In the genomic region with DNA sequence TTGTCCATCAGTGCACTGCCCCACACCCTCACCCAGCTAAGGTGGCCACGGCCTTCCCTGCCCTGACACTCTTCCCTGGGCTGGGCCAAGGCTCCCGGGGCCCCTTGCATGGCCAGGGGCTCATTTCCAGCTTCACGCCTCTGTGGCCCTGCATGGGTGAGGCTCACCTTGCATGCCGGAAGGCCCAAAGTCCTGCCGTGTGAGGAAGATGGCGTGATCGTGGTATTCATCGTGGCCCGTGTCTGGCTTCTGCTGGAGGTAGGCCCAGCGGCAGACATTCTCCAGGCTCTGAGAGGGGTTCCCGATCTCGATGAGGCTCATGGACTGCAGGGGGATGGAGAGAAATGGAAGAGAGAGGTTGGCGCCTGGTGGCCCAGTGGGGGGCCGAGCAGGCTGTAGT, we compare ENCODE assay signal across 19 cellular contexts.
DNase-seq lines count a peak whose midpoint lies in the region; ATAC-seq and TF ChIP-seq lines count a peak whose summit lies in the region.
"Had no signal": no experiment of that assay in that cellular context is flagged by ENCODE, and none has a peak within 500 bp of the region (broad histone marks: within the 10 kb centered on the region; RNA-seq: fewer than 3 reads in every experiment).

No MANE protein-coding gene starts in this region.

- H3K9me3 Mint-ChIP-seq in activated naive CD8-positive, alpha-beta T cell treated with anti-CD3 and anti-CD28 coated beads, Interleukin-2, amount 10 ng/mL, durations not matched to agents 7 days and 5 days, result peaks cover 13% of the 10 kb centered on the region
- H3K9me3 Mint-ChIP-seq in activated naive CD8-positive, alpha-beta T cell treated with anti-CD3 and anti-CD28 coated beads, Interleukin-2, amount 50 U/mL, for 24 hours, result peaks cover 4% of the 10 kb centered on the region

- H3K9me3 ChIP-seq in T-helper 17 cell (ENCODE audit: control insufficient read depth, low read length, poor library complexity, severe bottlenecking) (no peaks in the 10 kb centered on the region), mesenchymal stem cell (ENCODE audit: control insufficient read depth, low read length) (peaks cover 10% of the 10 kb centered on the region), suprapubic skin (no peaks in the 10 kb centered on the region)
- H3K9me3 ChIP-seq: HAP-1 had no signal

- H3K23ac ChIP-seq in mesenchymal stem cell (ENCODE audit: low read length in 2 of 2), result no peak overlapping the region

- H3K27ac ChIP-seq in mesenchymal stem cell (ENCODE audit: low read length, poor library complexity, severe bottlenecking) (no peak overlapping the region), suprapubic skin (no peak overlapping the region)

- H3K4me3 ChIP-seq in mesenchymal stem cell (ENCODE audit: insufficient read depth in 1 of 2, low read depth in 1 of 2, low read length in 2 of 2) (no peak overlapping the region), suprapubic skin (no peak overlapping the region)
- H3K4me3 ChIP-seq: HAP-1 had no signal

- no peak overlapping the region for H3K4me3 Mint-ChIP-seq in activated naive CD8-positive, alpha-beta T cell treated with anti-CD3 and anti-CD28 coated beads, Interleukin-2, amount 10 ng/mL, durations not matched to agents 7 days and 5 days
- H3K4me3 Mint-ChIP-seq in activated naive CD8-positive, alpha-beta T cell treated with anti-CD3 and anti-CD28 coated beads, Interleukin-2, amount 50 U/mL, for 24 hours, result no peak overlapping the region
- H3K4me3 Mint-ChIP-seq in T-helper 17 cell, result peak overlapping the region; percentile 53
- H3K4me3 Mint-ChIP-seq: CD4-positive, alpha-beta memory T cell had no signal

- no peak overlapping the region for H3K14ac ChIP-seq in mesenchymal stem cell (ENCODE audit: low read length in 2 of 2)

- peak; percentile 3 for DNase-seq in activated naive CD8-positive, alpha-beta T cell treated with anti-CD3 and anti-CD28 coated beads, Interleukin-2, amount 10 ng/mL, durations not matched to agents 7 days and 5 days
- no peak for DNase-seq in activated naive CD8-positive, alpha-beta T cell treated with anti-CD3 and anti-CD28 coated beads, Interleukin-2, amount 50 U/mL, for 24 hours
- no peak for DNase-seq in T-helper 17 cell
- DNase-seq in mesenchymal stem cell, result no peak
- DNase-seq in suprapubic skin (ENCODE audit: low spot score in 2 of 2), result peak; percentile 37 to 47
- DNase-seq in NCI-H774 (lab: John Stamatoyannopoulos, UW), result no peak
- no peak for DNase-seq in NCI-H1417 treated with DMSO at 0.1 percent for 48 hours (lab: John Stamatoyannopoulos, UW)
- DNase-seq: CD4-positive, alpha-beta memory T cell; DMS153; GDM1; NCI-H1105 treated with DMSO at 0.1 percent for 48 hours; NCI-H187 treated with DMSO at 0.1 percent for 48 hours; NCI-H2227 treated with DMSO at 0.1 percent for 48 hours; NCI-H510A treated with DMSO at 0.1 percent for 48 hours; NCI-H82; OCI-M1; SHP77 treated with DMSO at 0.1 percent for 48 hours had no signal

- WGBS in mesenchymal stem cell, result 95% methylated on average over 14 of the region's 14 CpGs
- 95% methylated on average over 7 of the region's 14 CpGs for WGBS in suprapubic skin

- H3K27me3 Mint-ChIP-seq in activated naive CD8-positive, alpha-beta T cell treated with anti-CD3 and anti-CD28 coated beads, Interleukin-2, amount 10 ng/mL, durations not matched to agents 7 days and 5 days, result no peaks in the 10 kb centered on the region
- no peaks in the 10 kb centered on the region for H3K27me3 Mint-ChIP-seq in activated naive CD8-positive, alpha-beta T cell treated with anti-CD3 and anti-CD28 coated beads, Interleukin-2, amount 50 U/mL, for 24 hours
- peaks cover 17% of the 10 kb centered on the region for H3K27me3 Mint-ChIP-seq in T-helper 17 cell

- H3K79me1 ChIP-seq in mesenchymal stem cell (replicated peaks; ENCODE audit: low read length, poor library complexity, severe bottlenecking), result no peaks in the 10 kb centered on the region

- no peak overlapping the region for H2BK15ac ChIP-seq in mesenchymal stem cell (ENCODE audit: low read depth, poor library complexity, severe bottlenecking)

- H2BK12ac ChIP-seq in mesenchymal stem cell (ENCODE audit: low read length in 2 of 2), result no peak overlapping the region

- no peak overlapping the region for H3K4me2 ChIP-seq in mesenchymal stem cell (ENCODE audit: low read length, poor library complexity, severe bottlenecking)

- no peak for TF ChIP-seq CTCF in suprapubic skin (IDR thresholded peaks at IDR 0.05)

- no peak overlapping the region for H4K91ac ChIP-seq in mesenchymal stem cell (ENCODE audit: low read length)

- H3K27me3 ChIP-seq in mesenchymal stem cell (ENCODE audit: control insufficient read depth in 1 of 2, insufficient read depth in 1 of 2, low read length in 2 of 2) (no peaks in the 10 kb centered on the region), suprapubic skin (no peaks in the 10 kb centered on the region)

- H3K4me1 ChIP-seq in mesenchymal stem cell (ENCODE audit: control insufficient read depth, insufficient read depth, low read depth, low read length) (no peaks in the 10 kb centered on the region), suprapubic skin (no peaks in the 10 kb centered on the region)
- H3K4me1 ChIP-seq: HAP-1 had no signal

- H3K18ac ChIP-seq in mesenchymal stem cell (ENCODE audit: low read depth in 1 of 2, low read length in 2 of 2), result no peak overlapping the region

- no peak overlapping the region for H2BK120ac ChIP-seq in mesenchymal stem cell (ENCODE audit: low read depth, low read length)

- H3K36me3 Mint-ChIP-seq in activated naive CD8-positive, alpha-beta T cell treated with anti-CD3 and anti-CD28 coated beads, Interleukin-2, amount 10 ng/mL, durations not matched to agents 7 days and 5 days, result no peaks in the 10 kb centered on the region
- no peaks in the 10 kb centered on the region for H3K36me3 Mint-ChIP-seq in activated naive CD8-positive, alpha-beta T cell treated with anti-CD3 and anti-CD28 coated beads, Interleukin-2, amount 50 U/mL, for 24 hours (ENCODE audit: low read depth)
- no peaks in the 10 kb centered on the region for H3K36me3 Mint-ChIP-seq in T-helper 17 cell (ENCODE audit: low read depth)
- H3K36me3 Mint-ChIP-seq: CD4-positive, alpha-beta memory T cell had no signal

- H2AK5ac ChIP-seq in mesenchymal stem cell (ENCODE audit: low read length, severe bottlenecking), result no peak overlapping the region

- POLR2A ChIA-PET in activated naive CD8-positive, alpha-beta T cell treated with anti-CD3 and anti-CD28 coated beads, Interleukin-2, amount 10 ng/mL, durations not matched to agents 7 days and 5 days (lab: Charles Lee), result no interaction called here

- H2AFZ ChIP-seq in mesenchymal stem cell (ENCODE audit: low read depth, low read length), result no peak overlapping the region

- no peak overlapping the region for H3K4ac ChIP-seq in mesenchymal stem cell (ENCODE audit: low read depth in 1 of 2, low read length in 2 of 2)

- no peak overlapping the region for H2BK5ac ChIP-seq in mesenchymal stem cell (ENCODE audit: low read depth, low read length, poor library complexity, severe bottlenecking)

- no peak overlapping the region for H3K9ac ChIP-seq in mesenchymal stem cell (ENCODE audit: low read length)

- TF ChIP-seq EP300 in suprapubic skin (IDR thresholded peaks at IDR 0.05), result no peak

- no peak overlapping the region for H3K27ac Mint-ChIP-seq in activated naive CD8-positive, alpha-beta T cell treated with anti-CD3 and anti-CD28 coated beads, Interleukin-2, amount 10 ng/mL, durations not matched to agents 7 days and 5 days
- no peak overlapping the region for H3K27ac Mint-ChIP-seq in activated naive CD8-positive, alpha-beta T cell treated with anti-CD3 and anti-CD28 coated beads, Interleukin-2, amount 50 U/mL, for 24 hours
- no peak overlapping the region for H3K27ac Mint-ChIP-seq in T-helper 17 cell
- H3K27ac Mint-ChIP-seq: CD4-positive, alpha-beta memory T cell had no signal

- H3K36me3 ChIP-seq in mesenchymal stem cell (ENCODE audit: control insufficient read depth in 1 of 2, insufficient read depth in 2 of 2, low read depth in 1 of 2, low read length in 2 of 2), result peaks cover 0 to 73% of the 10 kb centered on the region in 2 experiments
- H3K36me3 ChIP-seq in suprapubic skin, result peaks cover 1% of the 10 kb centered on the region
- H3K36me3 ChIP-seq: HAP-1 had no signal

- no peaks in the 10 kb centered on the region for H3K4me1 Mint-ChIP-seq in activated naive CD8-positive, alpha-beta T cell treated with anti-CD3 and anti-CD28 coated beads, Interleukin-2, amount 10 ng/mL, durations not matched to agents 7 days and 5 days
- peaks cover 4% of the 10 kb centered on the region for H3K4me1 Mint-ChIP-seq in activated naive CD8-positive, alpha-beta T cell treated with anti-CD3 and anti-CD28 coated beads, Interleukin-2, amount 50 U/mL, for 24 hours
- H3K4me1 Mint-ChIP-seq in T-helper 17 cell, result no peaks in the 10 kb centered on the region
- H3K4me1 Mint-ChIP-seq: CD4-positive, alpha-beta memory T cell had no signal

- TF ChIP-seq POLR2A in suprapubic skin (IDR thresholded peaks at IDR 0.05), result no peak

- H4K8ac ChIP-seq in mesenchymal stem cell (ENCODE audit: low read length), result peak overlapping the region; percentile 14

- ATAC-seq in activated naive CD8-positive, alpha-beta T cell treated with anti-CD3 and anti-CD28 coated beads, Interleukin-2, amount 10 ng/mL, durations not matched to agents 7 days and 5 days (ENCODE audit: low read depth), result no peak
- no peak for ATAC-seq in activated naive CD8-positive, alpha-beta T cell treated with anti-CD3 and anti-CD28 coated beads, Interleukin-2, amount 50 U/mL, for 24 hours
- ATAC-seq in T-helper 17 cell (no peak), HG03196 (IDR thresholded peaks at IDR 0.05; ENCODE audit: unreplicated experiment) (no peak)

Comparison
In these comparisons a context has a peak if more than half of its experiments do, and no peak if none do; other contexts are left out.
1. DNase-seq: peak in activated naive CD8-positive, alpha-beta T cell treated with anti-CD3 and anti-CD28 coated beads, Interleukin-2, amount 10 ng/mL, durations not matched to agents 7 days and 5 days (single experiment) and suprapubic skin (2 of 2); none in activated naive CD8-positive, alpha-beta T cell treated with anti-CD3 and anti-CD28 coated beads, Interleukin-2, amount 50 U/mL, for 24 hours (single experiment), T-helper 17 cell (0 of 3), mesenchymal stem cell (single experiment), NCI-H774 (single experiment) and NCI-H1417 treated with DMSO at 0.1 percent for 48 hours (single experiment).